ENCODE assay signal across 21 cellular contexts in genomic region chr2:206031950-206032567, GRCh38. TPM values are rescaled to one million over a fixed set of nuclear protein-coding genes. Genes with fewer than 3 reads are reported as not detected.
DNase-seq lines count a peak whose midpoint lies in the region; ATAC-seq and TF ChIP-seq lines count a peak whose summit lies in the region.
"Had no signal": no experiment of that assay in that cellular context is flagged by ENCODE, and none has a peak within 500 bp of the region (broad histone marks: within the 10 kb centered on the region; RNA-seq: fewer than 3 reads in every experiment).

No MANE protein-coding gene starts in this region.

- no peak overlapping the region for H3K4me3 ChIP-seq in GM23338
- H3K4me3 ChIP-seq: BLaER1, heart left ventricle, Peyer's patch, upper lobe of left lung had no signal

- H3K79me2 ChIP-seq in GM23338 (replicated peaks; ENCODE audit: insufficient read depth) = peaks cover 78% of the 10 kb centered on the region

- intact Hi-C loops in activated T-helper 1 cell treated with anti-CD3 and anti-CD28 coated beads, Interleukin-12 subunit alpha, Interleukin-12 subunit beta, Interleukin-2, Interleukin-4 antibody, amounts not matched to agents 30 ng/mL and 10 ng/mL and 1 ng/mL, durations not matched to agents 14 hours and 24 hours and 36 hours (cut with micrococcal nuclease) = loop anchor here (1.0 to 2.0 kb wide), 3 partner anchors 54 to 329 kb away; partner anchors contain the start of genes EEF1B2, INO80D and NDUFS1

- TF ChIP-seq CTCF in GM23338 (conservative IDR thresholded peaks at IDR 0.05; ENCODE audit: low read depth in 2 of 2) = no peak

- peaks cover 4% of the 10 kb centered on the region; the same call in 1 of the 2 replicates for H3F3A ChIP-seq in GM23338 (replicated peaks; ENCODE audit: low read depth)

- H3K27me3 Mint-ChIP-seq in activated T-cell treated with anti-CD3 and anti-CD28 coated beads, Interleukin-2, amount 50 U/mL, for 24 hours = no peaks in the 10 kb centered on the region
- H3K27me3 Mint-ChIP-seq in GM23338 (ENCODE audit: insufficient read depth, low read depth, poor library complexity) = peaks cover 3% of the 10 kb centered on the region
- H3K27me3 Mint-ChIP-seq in activated naive CD8-positive, alpha-beta T cell treated with anti-CD3 and anti-CD28 coated beads for 36 hours = no peaks in the 10 kb centered on the region
- H3K27me3 Mint-ChIP-seq in stimulated activated naive B cell treated with anti-CD40 and anti-IgM and Interleukin-4, amounts not matched to agents 10 μg/mL and 1 μg/mL and 100 μg/mL, for 72 hours = no peaks in the 10 kb centered on the region
- H3K27me3 Mint-ChIP-seq in activated T-helper 1 cell treated with anti-CD3 and anti-CD28 coated beads, Interleukin-12 subunit alpha, Interleukin-12 subunit beta, Interleukin-2, Interleukin-4 antibody, amounts not matched to agents 30 ng/mL and 10 ng/mL and 1 ng/mL, durations not matched to agents 14 hours and 24 hours and 36 hours (ENCODE audit: insufficient read depth) = no peaks in the 10 kb centered on the region
- H3K27me3 Mint-ChIP-seq: activated naive CD8-positive, alpha-beta T cell treated with anti-CD3 and anti-CD28 coated beads, Interleukin-2, amount 10 ng/mL, durations not matched to agents 7 days and 5 days; T-cell had no signal

- H3K27ac Mint-ChIP-seq in activated T-cell treated with anti-CD3 and anti-CD28 coated beads, Interleukin-2, amount 50 U/mL, for 24 hours = peak overlapping the region; percentile 87
- H3K27ac Mint-ChIP-seq in GM23338 = peak overlapping the region; percentile 30; the same call in 1 of the 2 replicates
- peak overlapping the region; percentile 78 for H3K27ac Mint-ChIP-seq in activated naive CD8-positive, alpha-beta T cell treated with anti-CD3 and anti-CD28 coated beads for 36 hours
- H3K27ac Mint-ChIP-seq in stimulated activated naive B cell treated with anti-CD40 and anti-IgM and Interleukin-4, amounts not matched to agents 10 μg/mL and 1 μg/mL and 100 μg/mL, for 72 hours = peak overlapping the region; percentile 14
- H3K27ac Mint-ChIP-seq in activated T-helper 1 cell treated with anti-CD3 and anti-CD28 coated beads, Interleukin-12 subunit alpha, Interleukin-12 subunit beta, Interleukin-2, Interleukin-4 antibody, amounts not matched to agents 30 ng/mL and 10 ng/mL and 1 ng/mL, durations not matched to agents 14 hours and 24 hours and 36 hours = no peak overlapping the region
- H3K27ac Mint-ChIP-seq: activated naive CD8-positive, alpha-beta T cell treated with anti-CD3 and anti-CD28 coated beads, Interleukin-2, amount 10 ng/mL, durations not matched to agents 7 days and 5 days had no signal

- H3K27me3 ChIP-seq in GM23338 (ENCODE audit: insufficient read depth) = no peaks in the 10 kb centered on the region
- H3K27me3 ChIP-seq: BLaER1, heart left ventricle, Peyer's patch, upper lobe of left lung had no signal

- H3K36me3 Mint-ChIP-seq in activated T-cell treated with anti-CD3 and anti-CD28 coated beads, Interleukin-2, amount 50 U/mL, for 24 hours (ENCODE audit: low read depth) = peaks cover 94% of the 10 kb centered on the region
- peaks cover 70% of the 10 kb centered on the region for H3K36me3 Mint-ChIP-seq in GM23338 (ENCODE audit: low read depth)
- H3K36me3 Mint-ChIP-seq in activated naive CD8-positive, alpha-beta T cell treated with anti-CD3 and anti-CD28 coated beads for 36 hours = peaks cover 75% of the 10 kb centered on the region
- H3K36me3 Mint-ChIP-seq in stimulated activated naive B cell treated with anti-CD40 and anti-IgM and Interleukin-4, amounts not matched to agents 10 μg/mL and 1 μg/mL and 100 μg/mL, for 72 hours = peaks cover 69 to 80% of the 10 kb centered on the region in 2 donors
- H3K36me3 Mint-ChIP-seq in activated T-helper 1 cell treated with anti-CD3 and anti-CD28 coated beads, Interleukin-12 subunit alpha, Interleukin-12 subunit beta, Interleukin-2, Interleukin-4 antibody, amounts not matched to agents 30 ng/mL and 10 ng/mL and 1 ng/mL, durations not matched to agents 14 hours and 24 hours and 36 hours (ENCODE audit: low read depth) = peaks cover 69% of the 10 kb centered on the region

- H3K4me3 Mint-ChIP-seq in activated T-cell treated with anti-CD3 and anti-CD28 coated beads, Interleukin-2, amount 50 U/mL, for 24 hours = no peak overlapping the region
- no peak overlapping the region for H3K4me3 Mint-ChIP-seq in GM23338
- H3K4me3 Mint-ChIP-seq in activated naive CD8-positive, alpha-beta T cell treated with anti-CD3 and anti-CD28 coated beads for 36 hours = no peak overlapping the region
- H3K4me3 Mint-ChIP-seq in stimulated activated naive B cell treated with anti-CD40 and anti-IgM and Interleukin-4, amounts not matched to agents 10 μg/mL and 1 μg/mL and 100 μg/mL, for 72 hours = no peak overlapping the region
- H3K4me3 Mint-ChIP-seq in activated T-helper 1 cell treated with anti-CD3 and anti-CD28 coated beads, Interleukin-12 subunit alpha, Interleukin-12 subunit beta, Interleukin-2, Interleukin-4 antibody, amounts not matched to agents 30 ng/mL and 10 ng/mL and 1 ng/mL, durations not matched to agents 14 hours and 24 hours and 36 hours = no peak overlapping the region
- H3K4me3 Mint-ChIP-seq: activated naive CD8-positive, alpha-beta T cell treated with anti-CD3 and anti-CD28 coated beads, Interleukin-2, amount 10 ng/mL, durations not matched to agents 7 days and 5 days; T-cell had no signal

- peaks cover 69% of the 10 kb centered on the region for H3K4me1 Mint-ChIP-seq in activated T-cell treated with anti-CD3 and anti-CD28 coated beads, Interleukin-2, amount 50 U/mL, for 24 hours (ENCODE audit: low read depth)
- H3K4me1 Mint-ChIP-seq in GM23338 = peaks cover 48% of the 10 kb centered on the region
- peaks cover 55% of the 10 kb centered on the region for H3K4me1 Mint-ChIP-seq in activated naive CD8-positive, alpha-beta T cell treated with anti-CD3 and anti-CD28 coated beads for 36 hours
- H3K4me1 Mint-ChIP-seq in stimulated activated naive B cell treated with anti-CD40 and anti-IgM and Interleukin-4, amounts not matched to agents 10 μg/mL and 1 μg/mL and 100 μg/mL, for 72 hours = peaks cover 48 to 64% of the 10 kb centered on the region in 2 donors
- H3K4me1 Mint-ChIP-seq in activated T-helper 1 cell treated with anti-CD3 and anti-CD28 coated beads, Interleukin-12 subunit alpha, Interleukin-12 subunit beta, Interleukin-2, Interleukin-4 antibody, amounts not matched to agents 30 ng/mL and 10 ng/mL and 1 ng/mL, durations not matched to agents 14 hours and 24 hours and 36 hours (ENCODE audit: low read depth) = peaks cover 55% of the 10 kb centered on the region

- peaks cover 29% of the 10 kb centered on the region for H3K9me3 Mint-ChIP-seq in activated T-cell treated with anti-CD3 and anti-CD28 coated beads, Interleukin-2, amount 50 U/mL, for 24 hours
- H3K9me3 Mint-ChIP-seq in GM23338 = no peaks in the 10 kb centered on the region; the same call in 2 of the 3 replicates
- H3K9me3 Mint-ChIP-seq in activated naive CD8-positive, alpha-beta T cell treated with anti-CD3 and anti-CD28 coated beads for 36 hours = peaks cover 21% of the 10 kb centered on the region
- H3K9me3 Mint-ChIP-seq in stimulated activated naive B cell treated with anti-CD40 and anti-IgM and Interleukin-4, amounts not matched to agents 10 μg/mL and 1 μg/mL and 100 μg/mL, for 72 hours = peaks cover 10 to 15% of the 10 kb centered on the region in 2 donors
- peaks cover 36% of the 10 kb centered on the region for H3K9me3 Mint-ChIP-seq in activated T-helper 1 cell treated with anti-CD3 and anti-CD28 coated beads, Interleukin-12 subunit alpha, Interleukin-12 subunit beta, Interleukin-2, Interleukin-4 antibody, amounts not matched to agents 30 ng/mL and 10 ng/mL and 1 ng/mL, durations not matched to agents 14 hours and 24 hours and 36 hours

- H3K27ac ChIP-seq in GM23338 (ENCODE audit: low read depth) = peak overlapping the region; percentile 79
- H3K27ac ChIP-seq: BLaER1, heart left ventricle, Peyer's patch, upper lobe of left lung had no signal

- peaks cover 26% of the 10 kb centered on the region for H3K4me1 ChIP-seq in GM23338 (ENCODE audit: insufficient read depth)
- H3K4me1 ChIP-seq: BLaER1, Peyer's patch, upper lobe of left lung had no signal

- no peak overlapping the region for H2AFZ ChIP-seq in GM23338

- H3K4me2 ChIP-seq in GM23338 = no peak overlapping the region
- H3K4me2 ChIP-seq: BLaER1 had no signal

- peak; percentile 27 for ATAC-seq in GM23338
- ATAC-seq in stimulated activated naive B cell treated with anti-CD40 and anti-IgM and Interleukin-4, amounts not matched to agents 10 μg/mL and 1 μg/mL and 100 μg/mL, for 72 hours (replicated peaks) = no peak
- ATAC-seq: sciatic nerve, T-cell had no signal

- peaks cover 25% of the 10 kb centered on the region for H4K20me1 ChIP-seq in GM23338 (replicated peaks; ENCODE audit: insufficient read depth)

- no peaks in the 10 kb centered on the region for H3K36me3 ChIP-seq in GM23338 (ENCODE audit: insufficient read depth)

- H3K9me2 ChIP-seq in GM23338 (ENCODE audit: insufficient read depth) = no peaks in the 10 kb centered on the region

- no peak for DNase-seq in activated T-cell treated with anti-CD3 and anti-CD28 coated beads, Interleukin-2, amount 50 U/mL, for 24 hours
- DNase-seq in activated T-cell treated with anti-CD3 and anti-CD28 coated beads, Interleukin-2, amount 50 U/mL, for 48 hours = no peak
- DNase-seq in GM23338 (ENCODE audit: low spot score) = no peak
- peak; percentile 7 for DNase-seq in activated naive CD8-positive, alpha-beta T cell treated with anti-CD3 and anti-CD28 coated beads for 36 hours
- DNase-seq in stimulated activated naive B cell treated with anti-CD40 and anti-IgM and Interleukin-4, amounts not matched to agents 10 μg/mL and 1 μg/mL and 100 μg/mL, for 72 hours = no peak
- DNase-seq in NCI-H146 (lab: John Stamatoyannopoulos, UW) = no peak
- DNase-seq in stimulated activated CD4-positive, alpha-beta T cell treated with anti-CD3 and anti-CD28 coated beads, Interleukin-15, amount 100 ng/mL, for 24 hours = no peak
- no peak for DNase-seq in activated T-helper 1 cell treated with anti-CD3 and anti-CD28 coated beads, Interleukin-12 subunit alpha, Interleukin-12 subunit beta, Interleukin-2, Interleukin-4 antibody, amounts not matched to agents 30 ng/mL and 10 ng/mL and 1 ng/mL, durations not matched to agents 14 hours and 24 hours and 36 hours (ENCODE audit: low spot score)
- DNase-seq: activated CD4-positive, alpha-beta T cell treated with anti-CD3 and anti-CD28 coated beads, Interleukin-2, amount 50 U/mL, for 1 hour; activated CD8-positive, alpha-beta memory T cell treated with anti-CD3 and anti-CD28 coated beads, Interleukin-2, amount 50 U/mL, for 48 hours; activated naive CD8-positive, alpha-beta T cell treated with anti-CD3 and anti-CD28 coated beads, Interleukin-2, amount 10 ng/mL, durations not matched to agents 7 days and 5 days; erythroblast; heart left ventricle; kidney glomerular epithelial cell; NCI-H1694 treated with DMSO at 0.1 percent for 48 hours; NCI-H526; Peyer's patch; T-cell had no signal

RNA-seq across cellular contexts. Expression of gene INO80D, which starts 53.9 kb away (rescaled TPM):
- 33.9 and 37.4 TPM in 2 replicates for total RNA-seq in GM23338 (2014; rRNA removed; shearing (Covaris generic))
- 16.8 and 17.5 TPM in 2 replicates for polyA plus RNA-seq in GM23338 (2016; fragmentation: Nextera tagmentation; extraction: Ambion mirVana)
- total RNA-seq in activated naive CD8-positive, alpha-beta T cell treated with anti-CD3 and anti-CD28 coated beads for 36 hours = 10 to 100 TPM; 15.6 to 16.4 TPM
- 29.4 and 30.3 TPM in 2 replicates for total RNA-seq in activated T-helper 1 cell treated with anti-CD3 and anti-CD28 coated beads, Interleukin-12 subunit alpha, Interleukin-12 subunit beta, Interleukin-2, Interleukin-4 antibody, amounts not matched to agents 30 ng/mL and 10 ng/mL and 1 ng/mL, durations not matched to agents 14 hours and 24 hours and 36 hours
